In genomic region chr5:19886123-19886921, GRCh38 we compare ENCODE assay signal across 12 cellular contexts.
DNase-seq lines count a peak whose midpoint lies in the region; TF ChIP-seq lines count a peak whose summit lies in the region.
"Had no signal": no experiment of that assay in that cellular context is flagged by ENCODE, and none has a peak within 500 bp of the region (broad histone marks: within the 10 kb centered on the region; RNA-seq: fewer than 3 reads in every experiment).

No MANE protein-coding gene starts in this region.

- H3K9me3 ChIP-seq in adipocyte (ENCODE audit: control insufficient read depth, low read length) (no peaks in the 10 kb centered on the region), SJCRH30 (replicated peaks) (no peaks in the 10 kb centered on the region)
- H3K9me3 ChIP-seq: tibial artery had no signal

- in situ Hi-C loops in GM13976 (cut with MboI; ENCODE audit: low sequenced_read_pairs, unreplicated experiment): no loop called here

- no peak for TF ChIP-seq POLR2A in lower leg skin (IDR thresholded peaks at IDR 0.05)

- no peak overlapping the region for H3K27ac ChIP-seq in SJCRH30
- H3K27ac ChIP-seq: tibial artery had no signal

- intact Hi-C loops in lower leg skin (cut with DNase I; ENCODE audit: low total_unique reads): no loop called here

- DNase-seq in COR-L47 (lab: John Stamatoyannopoulos, UW) (peak; percentile 39), NCI-H146 treated with DMSO at 0.1 percent for 48 hours (lab: John Stamatoyannopoulos, UW; ENCODE audit: unreplicated experiment) (peak; percentile 14), adipocyte (ENCODE audit: low read depth) (peak; percentile 86), kidney epithelial cell (ENCODE audit: low read depth) (peak; percentile 37), GM13976 (ENCODE audit: low spot score) (no peak), SJCRH30 (no peak), lower leg skin (ENCODE audit: low spot score in 2 of 2) (no peak)
- no peak for DNase-seq in central memory CD4-positive, alpha-beta T cell
- DNase-seq: activated CD8-positive, alpha-beta memory T cell treated with anti-CD3 and anti-CD28 coated beads, Interleukin-2, amount 50 U/mL, for 4 hours; DMS 273 treated with DMSO at 0.1 percent for 48 hours; T-helper 2 cell; tibial artery had no signal

- no peak overlapping the region for H3K9ac ChIP-seq in adipocyte (ENCODE audit: low read length)

- WGBS in lower leg skin, 2 donors: 58 to 63% methylated on average over 7 of the region's 7 CpGs

- no peaks in the 10 kb centered on the region for H3K36me3 ChIP-seq in adipocyte (ENCODE audit: control insufficient read depth, insufficient read depth, low read length, severe bottlenecking)
- no peaks in the 10 kb centered on the region for H3K36me3 ChIP-seq in kidney epithelial cell (ENCODE audit: control insufficient read depth, insufficient read depth, low read length)
- no peaks in the 10 kb centered on the region for H3K36me3 ChIP-seq in SJCRH30
- H3K36me3 ChIP-seq: tibial artery had no signal

- H3K4me3 ChIP-seq in adipocyte (ENCODE audit: low read length) (peak overlapping the region; percentile 67), kidney epithelial cell (ENCODE audit: low read depth, low read length) (no peak overlapping the region), SJCRH30 (no peak overlapping the region), lower leg skin (ENCODE audit: low read depth, poor library complexity, severe bottlenecking) (no peak overlapping the region)
- H3K4me3 ChIP-seq: tibial artery had no signal

- TF ChIP-seq CTCF in kidney epithelial cell (IDR thresholded peaks at IDR 0.05; ENCODE audit: insufficient read depth, low read length, poor library complexity, severe bottlenecking) (no peak), GM13976 (IDR thresholded peaks at IDR 0.05; ENCODE audit: borderline replicate concordance, control extremely low read depth, extremely low read depth, insufficient read depth, missing control alignments) (no peak), lower leg skin (IDR thresholded peaks at IDR 0.05) (no peak)

- H3K4me1 ChIP-seq in adipocyte (ENCODE audit: control insufficient read depth, insufficient read depth, low read length): peaks cover 15% of the 10 kb centered on the region
- no peaks in the 10 kb centered on the region for H3K4me1 ChIP-seq in SJCRH30
- H3K4me1 ChIP-seq: tibial artery had no signal

- no peaks in the 10 kb centered on the region for H3K27me3 ChIP-seq in adipocyte (replicated peaks; ENCODE audit: control insufficient read depth, insufficient read depth, low read length)
- no peaks in the 10 kb centered on the region for H3K27me3 ChIP-seq in kidney epithelial cell (ENCODE audit: control insufficient read depth, insufficient read depth, low read length)
- no peaks in the 10 kb centered on the region for H3K27me3 ChIP-seq in SJCRH30
- H3K27me3 ChIP-seq: tibial artery had no signal

Comparison
In these comparisons a context has a peak if more than half of its experiments do, and no peak if none do; other contexts are left out.
1. DNase-seq: peak in COR-L47 (single experiment), NCI-H146 treated with DMSO at 0.1 percent for 48 hours (single experiment), adipocyte (single experiment) and kidney epithelial cell (single experiment); none in central memory CD4-positive, alpha-beta T cell (single experiment), GM13976 (single experiment), SJCRH30 (0 of 2) and lower leg skin (0 of 2).